Comparison of ENCODE assay signal across 22 cellular contexts in the genomic region with DNA sequence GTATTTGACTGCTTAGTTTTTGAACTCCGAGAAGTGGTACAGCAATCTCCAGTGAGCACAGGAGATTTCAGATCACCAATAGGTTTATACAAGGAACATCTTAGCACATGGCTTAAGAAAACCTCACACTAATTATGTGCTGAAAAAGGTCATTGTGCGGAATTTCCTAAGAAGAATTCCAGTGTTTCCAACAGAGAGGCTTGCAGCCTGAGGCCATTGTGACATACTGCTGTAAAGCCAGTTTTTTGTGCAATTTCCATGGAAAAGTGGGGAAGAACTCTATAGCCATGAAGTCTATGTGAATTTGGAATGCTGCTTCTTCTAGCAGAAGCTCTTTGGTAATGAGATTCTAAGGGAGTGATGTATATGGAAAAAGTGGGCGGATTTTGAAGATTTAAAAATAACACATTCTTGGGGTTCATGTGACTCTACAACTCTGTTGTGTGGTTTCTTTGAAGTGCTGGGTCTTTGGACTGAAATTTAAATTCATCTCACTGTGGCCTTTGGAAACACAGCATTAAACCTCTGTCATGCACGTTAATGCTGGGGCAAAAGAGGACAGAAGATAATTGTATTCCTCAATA.
DNase-seq lines count a peak whose midpoint lies in the region; ATAC-seq, FAIRE-seq and TF ChIP-seq lines count a peak whose summit lies in the region.
"Had no signal": no experiment of that assay in that cellular context is flagged by ENCODE, and none has a peak within 500 bp of the region (broad histone marks: within the 10 kb centered on the region; RNA-seq: fewer than 3 reads in every experiment).

No MANE protein-coding gene starts in this region.

- peaks cover 1% of the 10 kb centered on the region for H3K36me3 Mint-ChIP-seq in astrocyte (ENCODE audit: low read depth, unreplicated experiment)

- H3K36me3 ChIP-seq in astrocyte (ENCODE audit: insufficient read depth, low read length): no peaks in the 10 kb centered on the region
- H3K36me3 ChIP-seq: left ventricle myocardium inferior, SJCRH30 had no signal

- FAIRE-seq in astrocyte (lab: Jason Lieb, UNC): no peak
- FAIRE-seq: endometrium, GM19239, HTR-8/SVneo had no signal

- no peaks in the 10 kb centered on the region for H3K27me3 ChIP-seq in astrocyte (ENCODE audit: insufficient read depth, low read length)
- H3K27me3 ChIP-seq: body of pancreas, SJCRH30 had no signal

- no peaks in the 10 kb centered on the region for H3K9me3 ChIP-seq in astrocyte (ENCODE audit: insufficient read depth, low read depth, low read length)
- H3K9me3 ChIP-seq: body of pancreas, SJCRH30 had no signal

- no peak overlapping the region for H3K4me3 Mint-ChIP-seq in astrocyte (ENCODE audit: unreplicated experiment)
- H3K4me3 Mint-ChIP-seq: activated CD4-positive, alpha-beta memory T cell treated with anti-CD3 and anti-CD28 coated beads, Interleukin-2, amount 10 ng/mL, durations not matched to agents 7 days and 5 days; activated naive CD4-positive, alpha-beta T cell treated with anti-CD3 and anti-CD28 coated beads for 36 hours; activated T-cell treated with anti-CD3 and anti-CD28 coated beads, Interleukin-2, amount 50 U/mL, for 24 hours had no signal

- peaks cover 1% of the 10 kb centered on the region for H3K9me3 Mint-ChIP-seq in astrocyte (ENCODE audit: unreplicated experiment)
- H3K9me3 Mint-ChIP-seq: activated naive CD4-positive, alpha-beta T cell treated with anti-CD3 and anti-CD28 coated beads for 36 hours had no signal

- no peak overlapping the region for H3K4me3 ChIP-seq in astrocyte (ENCODE audit: insufficient read depth, low read depth, low read length)
- no peak overlapping the region for H3K4me3 ChIP-seq in fibroblast of villous mesenchyme (ENCODE audit: low read depth, low read length)
- H3K4me3 ChIP-seq: body of pancreas, coronary artery, left ventricle myocardium inferior, SJCRH30 had no signal

- no peak overlapping the region for H2AFZ ChIP-seq in astrocyte (ENCODE audit: low read depth, low read length)

- H3K27ac Mint-ChIP-seq in astrocyte (ENCODE audit: unreplicated experiment): no peak overlapping the region
- H3K27ac Mint-ChIP-seq: activated CD4-positive, alpha-beta memory T cell treated with anti-CD3 and anti-CD28 coated beads, Interleukin-2, amount 10 ng/mL, durations not matched to agents 7 days and 5 days had no signal

- no peaks in the 10 kb centered on the region for H4K20me1 ChIP-seq in astrocyte (ENCODE audit: insufficient read depth, low read length)

- H3K27me3 Mint-ChIP-seq in astrocyte (ENCODE audit: low read depth, unreplicated experiment): no peaks in the 10 kb centered on the region
- H3K27me3 Mint-ChIP-seq: activated T-cell treated with anti-CD3 and anti-CD28 coated beads, Interleukin-2, amount 50 U/mL, for 24 hours had no signal

- H3K4me1 ChIP-seq in astrocyte (ENCODE audit: insufficient read depth, low read length): peaks cover 39% of the 10 kb centered on the region
- H3K4me1 ChIP-seq: body of pancreas, Caco-2, SJCRH30 had no signal

- no peak overlapping the region for H3K4me2 ChIP-seq in astrocyte (ENCODE audit: low read length)

- TF ChIP-seq CTCF in astrocyte (IDR thresholded peaks at IDR 0.05; ENCODE audit: insufficient read depth, low read depth, low read length) (no peak), fibroblast of villous mesenchyme (IDR thresholded peaks at IDR 0.05; ENCODE audit: insufficient read depth, low read depth, low read length) (no peak)

- peaks cover 23% of the 10 kb centered on the region for H3K4me1 Mint-ChIP-seq in astrocyte (ENCODE audit: low read depth, unreplicated experiment)

- peak; percentile 13 for DNase-seq in ELF-1 (ENCODE audit: low read depth, low spot score)
- peak; percentile 45 for DNase-seq in astrocyte (ENCODE audit: low read depth)
- DNase-seq in fibroblast of villous mesenchyme (ENCODE audit: low read depth): peak; percentile 63
- DNase-seq in sciatic nerve (ENCODE audit: low spot score): no peak
- no peak for DNase-seq in kidney glomerular epithelial cell (lab: John Stamatoyannopoulos, UW)
- no peak for DNase-seq in DMS79 treated with DMSO at 0.1 percent for 48 hours (lab: John Stamatoyannopoulos, UW)
- no peak for DNase-seq in DMS 273 (lab: John Stamatoyannopoulos, UW; ENCODE audit: unreplicated experiment)
- DNase-seq: activated CD4-positive, alpha-beta memory T cell treated with anti-CD3 and anti-CD28 coated beads, Interleukin-2, amount 10 ng/mL, durations not matched to agents 7 days and 5 days; activated CD4-positive, CD25-positive, alpha-beta regulatory T cell; activated T-cell treated with anti-CD3 and anti-CD28 coated beads, Interleukin-2, amount 50 U/mL, for 24 hours; body of pancreas; Caco-2; GDM1; left ventricle myocardium inferior; NCI-H1417; retina; SJCRH30 had no signal

- no peaks in the 10 kb centered on the region for H3K79me2 ChIP-seq in astrocyte (ENCODE audit: insufficient read depth, low read length)

- no peak overlapping the region for H3K9ac ChIP-seq in astrocyte (ENCODE audit: low read length)

- intact Hi-C loops in sciatic nerve (cut with DNase I): no loop called here

- H3K27ac ChIP-seq in astrocyte (ENCODE audit: low read depth, low read length): no peak overlapping the region
- H3K27ac ChIP-seq: body of pancreas, SJCRH30 had no signal

- peak; percentile 58 for ATAC-seq in sciatic nerve

Comparison
In these comparisons a context has a peak if more than half of its experiments do, and no peak if none do; other contexts are left out.
1. DNase-seq: peak in ELF-1 (single experiment), astrocyte (single experiment) and fibroblast of villous mesenchyme (single experiment); none in sciatic nerve (single experiment), kidney glomerular epithelial cell (single experiment), DMS79 treated with DMSO at 0.1 percent for 48 hours (single experiment) and DMS 273 (single experiment).